ENCODE assay signal across 29 cellular contexts in genomic region chr7:33215992-33216391, GRCh38.
"Had no signal": no experiment of that assay in that cellular context is flagged by ENCODE, and none has a peak within 500 bp of the region (broad histone marks: within the 10 kb centered on the region; RNA-seq: fewer than 3 reads in every experiment).

No MANE protein-coding gene starts in this region.

- H3K9me3 ChIP-seq: psoas muscle, thyroid gland had no signal

- H3K36me3 ChIP-seq: neural progenitor cell, neutrophil, right atrium auricular region, thyroid gland, upper lobe of left lung had no signal

- H3K4me1 ChIP-seq: heart right ventricle, left ventricle myocardium inferior, neural progenitor cell, parathyroid adenoma, psoas muscle, right atrium auricular region, testis, thyroid gland, transverse colon, upper lobe of left lung had no signal

- H3K4me1 Mint-ChIP-seq: mesothelial cell of epicardium; naive B cell; natural killer cell; nephron progenitor cell; neural progenitor cell; stimulated activated memory B cell treated with anti-CD40 and anti-IgM and Interleukin-4, amounts not matched to agents 10 μg/mL and 1 μg/mL and 100 μg/mL, for 72 hours; stimulated activated naive CD8-positive, alpha-beta T cell treated with anti-CD3 and anti-CD28 coated beads, Interleukin-15, amount 100 ng/mL, for 72 hours had no signal

- H3K27ac ChIP-seq: heart right ventricle, hepatocyte, left ventricle myocardium inferior, neural progenitor cell, neutrophil, parathyroid adenoma, psoas muscle, right atrium auricular region, testis, thyroid gland, transverse colon, upper lobe of left lung had no signal

- H3K27me3 ChIP-seq: heart right ventricle, hepatocyte, neural progenitor cell, neutrophil, right atrium auricular region, testis, thyroid gland, transverse colon, upper lobe of left lung had no signal

- DNase-seq: heart right ventricle; islet precursor cell; left ventricle myocardium inferior; mesendoderm; naive B cell; natural killer cell; nephron progenitor cell; occipital lobe; psoas muscle; small intestine; stimulated activated CD4-positive, alpha-beta T cell treated with anti-CD3 and anti-CD28 coated beads, Interleukin-1b, Interleukin-23, amount 100 ng/mL, for 48 hours; stimulated activated CD4-positive, alpha-beta T cell treated with anti-CD3 and anti-CD28 coated beads, Interleukin-2, amount 100 ng/mL, for 48 hours; stimulated activated CD4-positive, alpha-beta T cell treated with anti-CD3 and anti-CD28 coated beads, Interleukin-4, amount 100 ng/mL, for 4 hours; stimulated activated CD8-positive, alpha-beta memory T cell treated with anti-CD3 and anti-CD28 coated beads, Interleukin-4, amount 100 ng/mL, for 48 hours; stimulated activated naive CD4-positive, alpha-beta T cell treated with Interleukin-2 at 50 U/mL for 16 hours; stimulated activated naive CD8-positive, alpha-beta T cell treated with anti-CD3 and anti-CD28 coated beads, Interleukin-15, amount 100 ng/mL, for 72 hours; testis; thyroid gland; transverse colon; upper lobe of left lung had no signal

- ATAC-seq: heart right ventricle; natural killer cell; psoas muscle; sciatic nerve; stimulated activated memory B cell treated with anti-CD40 and anti-IgM and Interleukin-4, amounts not matched to agents 10 μg/mL and 1 μg/mL and 100 μg/mL, for 72 hours; stimulated activated naive CD8-positive, alpha-beta T cell treated with anti-CD3 and anti-CD28 coated beads, Interleukin-15, amount 100 ng/mL, for 72 hours had no signal

- H3K4me3 ChIP-seq: heart right ventricle, hepatocyte, left ventricle myocardium inferior, lung, neural progenitor cell, psoas muscle, right atrium auricular region, testis, thyroid gland, transverse colon, upper lobe of left lung had no signal

- H3K4me3 Mint-ChIP-seq: mesothelial cell of epicardium; naive B cell; natural killer cell; nephron progenitor cell; neural progenitor cell; stimulated activated memory B cell treated with anti-CD40 and anti-IgM and Interleukin-4, amounts not matched to agents 10 μg/mL and 1 μg/mL and 100 μg/mL, for 72 hours; stimulated activated naive CD8-positive, alpha-beta T cell treated with anti-CD3 and anti-CD28 coated beads, Interleukin-15, amount 100 ng/mL, for 72 hours had no signal

- H3K9ac ChIP-seq: neural progenitor cell, parathyroid adenoma had no signal

- H3K27ac Mint-ChIP-seq: mesothelial cell of epicardium; natural killer cell; nephron progenitor cell; neural progenitor cell; stimulated activated memory B cell treated with anti-CD40 and anti-IgM and Interleukin-4, amounts not matched to agents 10 μg/mL and 1 μg/mL and 100 μg/mL, for 72 hours; stimulated activated naive CD8-positive, alpha-beta T cell treated with anti-CD3 and anti-CD28 coated beads, Interleukin-15, amount 100 ng/mL, for 72 hours had no signal

- H3K27me3 Mint-ChIP-seq: naive B cell; stimulated activated memory B cell treated with anti-CD40 and anti-IgM and Interleukin-4, amounts not matched to agents 10 μg/mL and 1 μg/mL and 100 μg/mL, for 72 hours; stimulated activated naive CD8-positive, alpha-beta T cell treated with anti-CD3 and anti-CD28 coated beads, Interleukin-15, amount 100 ng/mL, for 72 hours had no signal
